In genomic region chr7:105853931-105854419, GRCh38 we compare ENCODE assay signal across 12 cellular contexts. TPM values are rescaled to one million over a fixed set of nuclear protein-coding genes. Genes with fewer than 3 reads are reported as not detected.
A peak's percentile ranks its signal among the peaks of the same experiment; 100 is the strongest.
DNase-seq lines count a peak whose midpoint lies in the region; ATAC-seq and TF ChIP-seq lines count a peak whose summit lies in the region.
"Had no signal": no experiment of that assay in that cellular context is flagged by ENCODE, and none has a peak within 500 bp of the region (broad histone marks: within the 10 kb centered on the region; RNA-seq: fewer than 3 reads in every experiment).

No MANE protein-coding gene starts in this region.

- H3K79me2 ChIP-seq in GM23338 (replicated peaks; ENCODE audit: insufficient read depth) = peaks cover 62% of the 10 kb centered on the region
- H3K79me2 ChIP-seq in SK-N-SH (ENCODE audit: insufficient read depth) = no peaks in the 10 kb centered on the region

- H3K27ac Mint-ChIP-seq in GM23338 = no peak overlapping the region
- H3K27ac Mint-ChIP-seq in CD14-positive monocyte = peak overlapping the region in 1 of 7 donors; percentile 27

- no peaks in the 10 kb centered on the region for H3K9me3 ChIP-seq in SK-N-SH
- H3K9me3 ChIP-seq in heart right ventricle = no peaks in the 10 kb centered on the region
- no peaks in the 10 kb centered on the region for H3K9me3 ChIP-seq in tibial artery
- H3K9me3 ChIP-seq: body of pancreas, esophagus squamous epithelium, left lung had no signal

- H3K4me1 ChIP-seq in GM23338 (ENCODE audit: insufficient read depth) (peaks cover 39% of the 10 kb centered on the region), SK-N-SH (ENCODE audit: control insufficient read depth in 1 of 2, insufficient read depth in 2 of 2, low read depth in 1 of 2, low read length in 1 of 2) (peaks cover 17 to 21% of the 10 kb centered on the region in 2 experiments; a peak in 3 of 4 replicates), heart right ventricle (peaks cover 0 to 37% (median 28%) of the 10 kb centered on the region in 9 donors), tibial artery (peaks cover 0 to 7% (median 6%) of the 10 kb centered on the region in 4 donors)
- H3K4me1 ChIP-seq: body of pancreas had no signal

- no peak for TF ChIP-seq RAD21 in SK-N-SH (IDR thresholded peaks at IDR 0.05; ENCODE audit: low read length)

- H3F3A ChIP-seq in GM23338 (replicated peaks; ENCODE audit: low read depth) (peaks cover under 1% of the 10 kb centered on the region; the same call in 1 of the 2 replicates), SK-N-SH (replicated peaks; ENCODE audit: insufficient read depth) (peaks cover 8% of the 10 kb centered on the region)

- no peaks in the 10 kb centered on the region for H3K27me3 ChIP-seq in GM23338 (ENCODE audit: insufficient read depth)
- no peaks in the 10 kb centered on the region for H3K27me3 ChIP-seq in SK-N-SH (ENCODE audit: insufficient read depth)
- H3K27me3 ChIP-seq in heart right ventricle = no peaks in the 10 kb centered on the region
- no peaks in the 10 kb centered on the region for H3K27me3 ChIP-seq in tibial artery
- H3K27me3 ChIP-seq: body of pancreas, esophagus squamous epithelium, left lung had no signal

- H3K9ac ChIP-seq in SK-N-SH = no peak overlapping the region

- WGBS in SK-N-SH (ENCODE audit: low lambda C conversion rate) = 74% methylated on average over 17 of the region's 17 CpGs
- 55 to 60% methylated on average over 17 of the region's 17 CpGs for WGBS in heart right ventricle, 2 donors

- no peak for TF ChIP-seq EP300 in SK-N-SH (IDR thresholded peaks at IDR 0.05; ENCODE audit: borderline replicate concordance in 1 of 2, low read depth in 1 of 2, low read length in 1 of 2)

- H4K20me1 ChIP-seq in GM23338 (replicated peaks; ENCODE audit: insufficient read depth) (no peaks in the 10 kb centered on the region), SK-N-SH (ENCODE audit: insufficient read depth) (no peaks in the 10 kb centered on the region)

- H3K9me3 Mint-ChIP-seq in GM23338 (no peaks in the 10 kb centered on the region), CD14-positive monocyte (no peaks in the 10 kb centered on the region)

- H3K4me1 Mint-ChIP-seq in GM23338 (peaks cover 56% of the 10 kb centered on the region), CD14-positive monocyte (peaks cover 15% of the 10 kb centered on the region)

- H3K36me3 Mint-ChIP-seq in GM23338 (ENCODE audit: low read depth) (peaks cover 4% of the 10 kb centered on the region), CD14-positive monocyte (peaks cover 6 to 9% of the 10 kb centered on the region in 2 donors)

- POLR2A ChIA-PET in SK-N-SH (lab: Yijun Ruan, JAX) = no interaction called here

- H2AFZ ChIP-seq in GM23338 (no peak overlapping the region), SK-N-SH (ENCODE audit: low read depth) (no peak overlapping the region)

- peak; percentile 5; the same call in 1 of the 3 replicates for ATAC-seq in GM23338
- ATAC-seq in heart right ventricle = peak in 6 of 8 donors; percentile 38 to 69 (median 44)
- ATAC-seq: body of pancreas, left lung had no signal

- H3K4me3 ChIP-seq in GM23338 (no peak overlapping the region), SK-N-SH (ENCODE audit: low read depth in 2 of 2, low read length in 1 of 2) (no peak overlapping the region), heart right ventricle (peak overlapping the region in 1 of 10 donors; percentile 3), tibial artery (peak overlapping the region; percentile 5 to 36)
- H3K4me3 ChIP-seq: body of pancreas, left lung had no signal

- peaks cover 2% of the 10 kb centered on the region for H3K27me3 Mint-ChIP-seq in GM23338 (ENCODE audit: insufficient read depth, low read depth, poor library complexity)
- H3K27me3 Mint-ChIP-seq in CD14-positive monocyte (ENCODE audit: low read depth in 3 of 3) = no peaks in the 10 kb centered on the region

- peak overlapping the region; percentile 34; the same call in 1 of the 2 replicates for H3K27ac ChIP-seq in GM23338 (ENCODE audit: low read depth)
- peak overlapping the region in 1 of 2 experiments; percentile 2; a peak in 1 of 4 replicates for H3K27ac ChIP-seq in SK-N-SH (ENCODE audit: low read depth in 2 of 2, low read length in 1 of 2)
- H3K27ac ChIP-seq in heart right ventricle = peak overlapping the region in 3 of 10 donors; percentile 0 to 47 (median 10)
- peak overlapping the region in 1 of 2 donors; percentile 48 for H3K27ac ChIP-seq in tibial artery
- H3K27ac ChIP-seq: body of pancreas, left lung had no signal

- TF ChIP-seq CTCF in GM23338 (conservative IDR thresholded peaks at IDR 0.05; ENCODE audit: low read depth in 2 of 2) (peak in 1 of 2 experiments; percentile 18; a peak in 2 of 4 replicates), SK-N-SH (IDR thresholded peaks at IDR 0.05) (no peak), heart right ventricle (IDR thresholded peaks at IDR 0.05) (no peak), tibial artery (IDR thresholded peaks at IDR 0.05) (peak in 1 of 2 experiments; percentile 14), CD14-positive monocyte (IDR thresholded peaks at IDR 0.05) (no peak)

- no peaks in the 10 kb centered on the region for H3K9me2 ChIP-seq in GM23338 (ENCODE audit: insufficient read depth)
- no peaks in the 10 kb centered on the region for H3K9me2 ChIP-seq in SK-N-SH

- no peak overlapping the region for H3K4me2 ChIP-seq in GM23338
- H3K4me2 ChIP-seq in SK-N-SH = no peak overlapping the region

- CTCF ChIA-PET in SK-N-SH (lab: Yijun Ruan, JAX) = interaction anchor here (2.6 kb wide), 1 partner anchor 24 kb away, joined by 7 read pairs; no protein-coding TSS in a partner anchor

- DNase-seq in GM23338 (ENCODE audit: low spot score) = peak; percentile 56
- DNase-seq in SK-N-SH = peak; percentile 56
- no peak for DNase-seq in heart right ventricle
- no peak for DNase-seq in tibial artery
- no peak for DNase-seq in GM19238 (ENCODE audit: insufficient read length, low spot score)
- DNase-seq in activated gamma-delta T cell treated with Interleukin-2 at 50 U/mL for 16 hours = no peak
- DNase-seq in CD14-positive monocyte (ENCODE audit: low spot score) = no peak
- DNase-seq: body of pancreas; esophagus squamous epithelium; left lung; NCI-H1048; NK-92 treated with Interleukin-12 subunit alpha and Interleukin-12 subunit beta, amount 100 ng/mL, for 24 hours had no signal

- H3K36me3 ChIP-seq in GM23338 (ENCODE audit: insufficient read depth) = no peaks in the 10 kb centered on the region
- no peaks in the 10 kb centered on the region for H3K36me3 ChIP-seq in SK-N-SH (replicated peaks in 1 of 2; ENCODE audit: control insufficient read depth in 1 of 2, insufficient read depth in 2 of 2, low read length in 1 of 2)
- no peaks in the 10 kb centered on the region for H3K36me3 ChIP-seq in heart right ventricle
- no peaks in the 10 kb centered on the region for H3K36me3 ChIP-seq in tibial artery
- H3K36me3 ChIP-seq: esophagus squamous epithelium, left lung had no signal

- intact Hi-C loops in heart right ventricle (cut with DNase I) = no loop called here
- intact Hi-C loops in tibial artery (cut with DNase I; ENCODE audit: low total_unique reads) = no loop called here
- intact Hi-C loops in CD14-positive monocyte (cut with micrococcal nuclease) = no loop called here

- H3K4me3 Mint-ChIP-seq in GM23338 (no peak overlapping the region), CD14-positive monocyte (no peak overlapping the region)

TF ChIP-seq in GM23338, 12 proteins besides CTCF, POLR2A, EP300 and RAD21 (continues in another document):
- TF ChIP-seq ZNF331 (CRISPR knock-in tag; IDR thresholded peaks at IDR 0.05; ENCODE audit: low read depth) (no peak), ETS1 (IDR thresholded peaks at IDR 0.05) (no peak)

TF ChIP-seq in SK-N-SH, 30 proteins besides CTCF, POLR2A, EP300 and RAD21:
- TF ChIP-seq TCF12 (IDR thresholded peaks at IDR 0.05) (peak; percentile 17; the same call in 1 of the 2 replicates), MXI1 (IDR thresholded peaks at IDR 0.05; ENCODE audit: low read depth, low read length) (no peak), GATA2 (CRISPR knock-in tag; IDR thresholded peaks at IDR 0.05) (no peak)

RNA-seq across cellular contexts. Expression of gene ATXN7L1, which starts 22.4 kb away (rescaled TPM):
- 19.4 and 29.8 TPM in 2 replicates for total RNA-seq in GM23338 (2014; rRNA removed; shearing (Covaris generic))
- polyA plus RNA-seq in GM23338 (2016; fragmentation: Nextera tagmentation; extraction: Ambion mirVana) = 20.6 and 22.8 TPM in 2 replicates
- 6.0 and 6.2 TPM in 2 replicates for polyA plus RNA-seq in SK-N-SH (2012; rRNA removed)
- polyA plus RNA-seq in SK-N-SH (2012; cell fraction: cytosol; rRNA removed) = 6.9 and 9.9 TPM in 2 replicates
- 7.5 and 8.7 TPM in 2 replicates for polyA plus RNA-seq in SK-N-SH (2012; cell fraction: nucleus; rRNA removed)
- 1 to 10 TPM; 3.1 to 7.2 (median 5.6) TPM for total RNA-seq in heart right ventricle
- 1 to 10 TPM; 1.7 to 2.9 TPM for polyA plus RNA-seq in heart right ventricle
- 10 to 100 TPM in 1 of 2 donors, 1 to 10 TPM in 1; 4.5 to 11.2 TPM for polyA plus RNA-seq in CD14-positive monocyte

Comparison
In these comparisons a context has a peak if more than half of its experiments do, and no peak if none do; other contexts are left out.
1. DNase-seq: peak in GM23338 (single experiment) and SK-N-SH (single experiment); none in heart right ventricle (0 of 2), tibial artery (0 of 2), GM19238 (single experiment), activated gamma-delta T cell treated with Interleukin-2 at 50 U/mL for 16 hours (single experiment) and CD14-positive monocyte (single experiment).
2. H3K4me3 ChIP-seq: peak in tibial artery (2 of 2); none in GM23338 (single experiment) and SK-N-SH (0 of 2).